ENCODE assay signal across 1 cellular context in genomic region chr1:68046885-68047658, GRCh38.
TF ChIP-seq lines count a peak whose summit lies in the region.

No MANE protein-coding gene starts in this region.

TF ChIP-seq in GM12878, 131 proteins besides CTCF, POLR2A, EP300 and RAD21:
- no peak for TF ChIP-seq HCFC1 (IDR thresholded peaks at IDR 0.05; ENCODE audit: low read length)
- peak; percentile 39; the same call in 1 of the 2 replicates for TF ChIP-seq FOXK2 (IDR thresholded peaks at IDR 0.05)
- TF ChIP-seq POLR2AphosphoS5 (IDR thresholded peaks at IDR 0.05; ENCODE audit: low read length), result no peak
- no peak for TF ChIP-seq HDAC6 (IDR thresholded peaks at IDR 0.05; ENCODE audit: unreplicated experiment)
- TF ChIP-seq SREBF1 (IDR thresholded peaks at IDR 0.05; ENCODE audit: low read length), result no peak
TF ChIP-seq in GM12878: peak in this region for 1.
